Comparison of ENCODE assay signal across 8 cellular contexts in the genomic region with DNA sequence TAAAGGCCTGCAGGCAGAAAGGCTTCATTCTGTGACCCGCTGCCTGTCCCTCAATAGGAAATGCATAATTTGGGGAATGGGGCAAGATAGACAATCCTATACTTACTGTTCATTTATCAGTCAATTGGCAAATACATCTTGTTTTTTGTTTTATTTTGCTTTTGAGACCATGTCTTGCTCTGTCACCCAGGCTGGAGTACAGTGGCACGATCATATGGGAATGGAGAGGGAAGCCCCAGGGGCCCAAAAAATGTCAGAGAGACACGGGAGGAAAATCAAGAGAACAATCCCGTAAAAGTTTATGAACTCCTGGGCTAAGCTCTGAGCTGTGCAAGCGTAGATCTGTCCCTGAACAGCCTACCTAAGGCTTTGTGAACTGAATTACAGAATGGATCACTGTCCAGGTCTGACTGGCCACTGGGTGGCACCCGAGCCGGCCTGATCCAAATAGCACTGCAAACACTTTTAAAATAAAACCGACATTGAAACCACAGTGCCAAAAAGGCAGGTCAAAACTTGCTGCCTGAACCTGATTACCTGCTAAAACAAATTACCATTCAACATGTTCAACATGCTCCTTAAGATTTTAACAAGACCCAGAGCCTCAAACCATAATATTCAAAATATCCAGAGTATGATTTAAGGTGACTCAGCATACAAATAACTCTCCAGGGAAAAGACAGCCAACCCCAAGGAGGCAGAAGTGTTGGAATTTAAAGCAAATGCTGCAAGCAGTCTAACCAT. TPM values are rescaled to one million over a fixed set of nuclear protein-coding genes. Genes with fewer than 3 reads are reported as not detected.
A peak's percentile ranks its signal among the peaks of the same experiment; 100 is the strongest.
DNase-seq lines count a peak whose midpoint lies in the region; ATAC-seq and TF ChIP-seq lines count a peak whose summit lies in the region.

No MANE protein-coding gene starts in this region.

- CTCF ChIA-PET in CD4-positive, alpha-beta T cell (lab: Charles Lee), result no interaction called here
- CTCF ChIA-PET in HEK293 (lab: Yijun Ruan, JAX), result interaction anchor here (0.5 to 2.9 kb wide), 7 partner anchors 12 to 99 kb away, joined by 3 to 17 read pairs (median 3); partner anchors contain the start of genes COPS7A and MLF2

- H3K36me3 Mint-ChIP-seq in CD4-positive, alpha-beta T cell (ENCODE audit: low read depth), result peaks cover 43% of the 10 kb centered on the region

- peak; percentile 58 for TF ChIP-seq CTCF in CD4-positive, alpha-beta T cell (IDR thresholded peaks at IDR 0.05)
- peak; percentile 64; the same call in 1 of the 2 replicates for TF ChIP-seq CTCF in HEK293 (tag by site-specific recombination; IDR thresholded peaks at IDR 0.05)
- no peak for TF ChIP-seq CTCF in omental fat pad (IDR thresholded peaks at IDR 0.05)

- no peak overlapping the region for H3K27ac ChIP-seq in CD4-positive, alpha-beta T cell (ENCODE audit: low read depth, low read length)
- no peak overlapping the region for H3K27ac ChIP-seq in HEK293 (ENCODE audit: extremely low read depth, low read depth, low read length)

- H3K9me3 Mint-ChIP-seq in CD4-positive, alpha-beta T cell, result no peaks in the 10 kb centered on the region

- H3K4me1 ChIP-seq in HEK293 (ENCODE audit: control insufficient read depth, insufficient read depth, low read length), result no peaks in the 10 kb centered on the region

- H3K27me3 Mint-ChIP-seq in CD4-positive, alpha-beta T cell, result no peaks in the 10 kb centered on the region

- no peak overlapping the region for H3K27ac Mint-ChIP-seq in CD4-positive, alpha-beta T cell

- POLR2A ChIA-PET in CD4-positive, alpha-beta T cell (lab: Charles Lee), result interaction anchor here (1.4 kb wide), 1 partner anchor 11 kb away, joined by 5 read pairs; the partner anchor contains the start of gene COPS7A
- POLR2A ChIA-PET in HEK293 (lab: Yijun Ruan, JAX), result interaction anchor here (1.0 to 2.6 kb wide), 2 partner anchors 17 to 117 kb away, joined by 3 to 13 read pairs; partner anchors contain the start of genes MLF2 and USP5

- intact Hi-C loops in CD4-positive, alpha-beta T cell (cut with DNase I, micrococcal nuclease), result loop anchor here (1.0 kb wide), 2 partner anchors 11 to 44 kb away; partner anchors contain the start of gene COPS7A (in 1 of the 2)

- peaks cover 4% of the 10 kb centered on the region for H3K4me1 Mint-ChIP-seq in CD4-positive, alpha-beta T cell (ENCODE audit: low read depth)

- peaks cover 3 to 26% of the 10 kb centered on the region in 2 experiments; a peak in 2 of 3 replicates for H3K36me3 ChIP-seq in HEK293 (ENCODE audit: control insufficient read depth in 2 of 2, insufficient read depth in 1 of 2, low read length in 2 of 2)

- peak; percentile 67 for ATAC-seq in CD4-positive, alpha-beta T cell (ENCODE audit: poor library complexity)
- peak; percentile 90 for ATAC-seq in omental fat pad (ENCODE audit: low FRiP score)
- no peak for ATAC-seq in GM18517 (IDR thresholded peaks at IDR 0.05; ENCODE audit: unreplicated experiment)

- no peaks in the 10 kb centered on the region for H3K27me3 ChIP-seq in CD4-positive, alpha-beta T cell (ENCODE audit: control insufficient read depth, insufficient read depth, low read length)

- no peak overlapping the region for H3K4me3 Mint-ChIP-seq in CD4-positive, alpha-beta T cell

- H3K4me3 ChIP-seq in HEK293 (ENCODE audit: low read depth, low read length), result no peak overlapping the region

- H3K9me3 ChIP-seq in CD4-positive, alpha-beta T cell (ENCODE audit: control insufficient read depth, low read length), result no peaks in the 10 kb centered on the region
- no peaks in the 10 kb centered on the region for H3K9me3 ChIP-seq in HEK293 (ENCODE audit: control insufficient read depth, insufficient read depth, low read depth, low read length)

- DNase-seq in CD4-positive, alpha-beta T cell, result peak in 9 of 10 experiments; percentile 9 to 42 (median 24)
- peak; percentile 29 to 56 for DNase-seq in NOMO-1 (lab: John Stamatoyannopoulos, UW; ENCODE audit: unreplicated experiment in 2 of 2)
- peak; percentile 75 for DNase-seq in activated effector memory CD4-positive, alpha-beta T cell treated with anti-CD3 and anti-CD28 coated beads, Interleukin-2, amount 50 U/mL, for 16 hours
- peak; percentile 29 for DNase-seq in foreskin melanocyte
- peak; percentile 29 for DNase-seq in omental fat pad (ENCODE audit: low spot score)
- DNase-seq in KG1 (lab: John Stamatoyannopoulos, UW), result no peak

TF ChIP-seq in HEK293, 187 proteins besides CTCF, POLR2A, EP300 and RAD21 (continues in another document):
- TF ChIP-seq ZNF654 (tag by site-specific recombination; IDR thresholded peaks at IDR 0.05; ENCODE audit: low read depth), result peak; percentile 70
- TF ChIP-seq, protein P1, sequence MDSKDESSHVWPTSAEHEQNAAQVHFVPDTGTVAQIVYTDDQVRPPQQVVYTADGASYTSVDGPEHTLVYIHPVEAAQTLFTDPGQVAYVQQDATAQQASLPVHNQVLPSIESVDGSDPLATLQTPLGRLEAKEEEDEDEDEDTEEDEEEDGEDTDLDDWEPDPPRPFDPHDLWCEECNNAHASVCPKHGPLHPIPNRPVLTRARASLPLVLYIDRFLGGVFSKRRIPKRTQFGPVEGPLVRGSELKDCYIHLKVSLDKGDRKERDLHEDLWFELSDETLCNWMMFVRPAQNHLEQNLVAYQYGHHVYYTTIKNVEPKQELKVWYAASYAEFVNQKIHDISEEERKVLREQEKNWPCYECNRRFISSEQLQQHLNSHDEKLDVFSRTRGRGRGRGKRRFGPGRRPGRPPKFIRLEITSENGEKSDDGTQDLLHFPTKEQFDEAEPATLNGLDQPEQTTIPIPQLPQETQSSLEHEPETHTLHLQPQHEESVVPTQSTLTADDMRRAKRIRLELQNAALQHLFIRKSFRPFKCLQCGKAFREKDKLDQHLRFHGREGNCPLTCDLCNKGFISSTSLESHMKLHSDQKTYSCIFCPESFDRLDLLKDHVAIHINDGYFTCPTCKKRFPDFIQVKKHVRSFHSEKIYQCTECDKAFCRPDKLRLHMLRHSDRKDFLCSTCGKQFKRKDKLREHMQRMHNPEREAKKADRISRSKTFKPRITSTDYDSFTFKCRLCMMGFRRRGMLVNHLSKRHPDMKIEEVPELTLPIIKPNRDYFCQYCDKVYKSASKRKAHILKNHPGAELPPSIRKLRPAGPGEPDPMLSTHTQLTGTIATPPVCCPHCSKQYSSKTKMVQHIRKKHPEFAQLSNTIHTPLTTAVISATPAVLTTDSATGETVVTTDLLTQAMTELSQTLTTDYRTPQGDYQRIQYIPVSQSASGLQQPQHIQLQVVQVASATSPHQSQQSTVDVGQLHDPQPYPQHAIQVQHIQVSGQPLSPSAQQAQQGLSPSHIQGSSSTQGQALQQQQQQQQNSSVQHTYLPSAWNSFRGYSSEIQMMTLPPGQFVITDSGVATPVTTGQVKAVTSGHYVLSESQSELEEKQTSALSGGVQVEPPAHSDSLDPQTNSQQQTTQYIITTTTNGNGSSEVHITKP (tag by site-specific recombination; IDR thresholded peaks at IDR 0.05), result peak; percentile 48; the same call in 1 of the 2 replicates
- TF ChIP-seq ZFHX2 (tag by site-specific recombination; conservative IDR thresholded peaks at IDR 0.05), result no peak
- 0 out of 2 replicates have a peak, but pooled peaks have one; percentile 46 for TF ChIP-seq SCRT2 (tag by site-specific recombination; IDR thresholded peaks at IDR 0.05)
- no peak for TF ChIP-seq ZNF510 (tag by site-specific recombination; IDR thresholded peaks at IDR 0.05; ENCODE audit: insufficient replicate concordance)
- no peak for TF ChIP-seq ZNF473 (tag by site-specific recombination; IDR thresholded peaks at IDR 0.05)
- TF ChIP-seq ZIC2 (tag by site-specific recombination; IDR thresholded peaks at IDR 0.05), result no peak
- TF ChIP-seq KLF9 (tag by site-specific recombination; IDR thresholded peaks at IDR 0.05; ENCODE audit: low read depth), result no peak
- TF ChIP-seq ZNF660 (tag by site-specific recombination; IDR thresholded peaks at IDR 0.05), result no peak
- peak; percentile 68 for TF ChIP-seq ZNF335 (tag by site-specific recombination; conservative IDR thresholded peaks at IDR 0.05)
- no peak for TF ChIP-seq ZBTB10 (tag by site-specific recombination; IDR thresholded peaks at IDR 0.05)
- TF ChIP-seq ZNF670 (tag by site-specific recombination; IDR thresholded peaks at IDR 0.05; ENCODE audit: low read depth), result no peak
- 0 out of 2 replicates have a peak, but pooled peaks have one; percentile 16 for TF ChIP-seq ZNF600 (tag by site-specific recombination; IDR thresholded peaks at IDR 0.05)
- TF ChIP-seq ZNF561 (tag by site-specific recombination; IDR thresholded peaks at IDR 0.05; ENCODE audit: borderline replicate concordance), result no peak

RNA-seq across cellular contexts. Expression of gene COPS7A, which starts 11.8 kb away (rescaled TPM):
- 1 to 10 TPM; 9.4 to 9.6 TPM for total RNA-seq in CD4-positive, alpha-beta T cell
- 10 to 100 TPM; 51.2 to 64.0 (median 62.7) TPM for total RNA-seq in omental fat pad

RNA-seq across cellular contexts. Expression of gene MLF2, which starts 17.3 kb away (rescaled TPM):
- 100 to 1,000 TPM; 114 to 121 TPM for total RNA-seq in CD4-positive, alpha-beta T cell
- 100 to 1,000 TPM; 127 to 150 (median 129) TPM for total RNA-seq in omental fat pad

RNA-seq across cellular contexts. Expression of gene PTMS, which starts 30.5 kb away (rescaled TPM):
- 1 to 10 TPM; 1.5 to 1.9 TPM for total RNA-seq in CD4-positive, alpha-beta T cell
- total RNA-seq in omental fat pad, result 100 to 1,000 TPM in 2 of 4 donors, 10 to 100 TPM in 2; 77.6 to 143 (median 113) TPM

RNA-seq across cellular contexts. Expression of gene PIANP, which starts 35.0 kb away (rescaled TPM):
- total RNA-seq in CD4-positive, alpha-beta T cell, result under 1 TPM; 0.87 to 0.99 TPM
- not detected for total RNA-seq in omental fat pad

RNA-seq across cellular contexts. Expression of gene LAG3, which starts 36.7 kb away (rescaled TPM):
- total RNA-seq in CD4-positive, alpha-beta T cell, result 1 to 10 TPM in 1 of 2 experiments, under 1 TPM in 1; 0.82 to 1.4 TPM
- 1 to 10 TPM in 2 of 4 donors, under 1 TPM in 2; 0.44 to 2.2 (median 0.92) TPM for total RNA-seq in omental fat pad

Comparison
In these comparisons a context has a peak if more than half of its experiments do, and no peak if none do; other contexts are left out.
1. CTCF ChIP-seq: peak in CD4-positive, alpha-beta T cell (single experiment) and HEK293 (single experiment); none in omental fat pad (0 of 3).
2. RNA of gene COPS7A, which starts 11.8 kb away (total RNA-seq): 51.2 to 64.0 TPM in omental fat pad; 9.4 to 9.6 TPM in CD4-positive, alpha-beta T cell; every median in the first group is over 4 times any median in the second.
3. RNA of gene PTMS, which starts 30.5 kb away (total RNA-seq): 77.6 to 143 TPM in omental fat pad; 1.5 to 1.9 TPM in CD4-positive, alpha-beta T cell; every median in the first group is over 10 times any median in the second.